In genomic region chr20:47668313-47669156, GRCh38 we compare ENCODE assay signal across 13 cellular contexts.
"Had no signal": no experiment of that assay in that cellular context is flagged by ENCODE, and none has a peak within 500 bp of the region (broad histone marks: within the 10 kb centered on the region; RNA-seq: fewer than 3 reads in every experiment).

No MANE protein-coding gene starts in this region.

- H3K4me1 Mint-ChIP-seq: activated naive CD8-positive, alpha-beta T cell treated with anti-CD3 and anti-CD28 coated beads for 36 hours had no signal

- H3K36me3 Mint-ChIP-seq: activated naive CD8-positive, alpha-beta T cell treated with anti-CD3 and anti-CD28 coated beads for 36 hours; natural killer cell had no signal

- H3K9me3 Mint-ChIP-seq: activated naive CD8-positive, alpha-beta T cell treated with anti-CD3 and anti-CD28 coated beads for 36 hours; natural killer cell; T-helper 2 cell treated with Interferon-gamma antibody and Interleukin-4, amounts not matched to agents 5 μg/mL and 100 μg/mL, for 36 hours had no signal

- H3K27ac Mint-ChIP-seq: activated naive CD8-positive, alpha-beta T cell treated with anti-CD3 and anti-CD28 coated beads for 36 hours; natural killer cell; T-helper 2 cell treated with Interferon-gamma antibody and Interleukin-4, amounts not matched to agents 5 μg/mL and 100 μg/mL, for 36 hours had no signal

- DNase-seq: activated CD4-positive, alpha-beta T cell treated with anti-CD3 and anti-CD28 coated beads, Interleukin-2, amount 50 U/mL, for 4 hours; activated effector memory CD4-positive, alpha-beta T cell treated with Interleukin-2 at 50 U/mL for 16 hours; activated naive CD8-positive, alpha-beta T cell treated with anti-CD3 and anti-CD28 coated beads for 36 hours; activated T-cell treated with anti-CD3 and anti-CD28 coated beads, Interleukin-2, amount 50 U/mL, for 1 hour; anterior cingulate cortex; heart right ventricle; mucosa of descending colon; natural killer cell; ovary; stimulated activated CD4-positive, alpha-beta T cell treated with anti-CD3 and anti-CD28 coated beads, Interleukin-15, amount 100 ng/mL, for 24 hours; stimulated activated CD4-positive, alpha-beta T cell treated with anti-CD3 and anti-CD28 coated beads, Interleukin-4, amount 100 ng/mL, for 24 hours had no signal

- H3K36me3 ChIP-seq: ovary had no signal

- H3K27me3 Mint-ChIP-seq: activated naive CD8-positive, alpha-beta T cell treated with anti-CD3 and anti-CD28 coated beads for 36 hours had no signal

- H3K27ac ChIP-seq: heart right ventricle, ovary, tibial artery had no signal

- H3K4me3 Mint-ChIP-seq: activated naive CD8-positive, alpha-beta T cell treated with anti-CD3 and anti-CD28 coated beads for 36 hours; natural killer cell; T-helper 2 cell treated with Interferon-gamma antibody and Interleukin-4, amounts not matched to agents 5 μg/mL and 100 μg/mL, for 36 hours had no signal

- H3K27me3 ChIP-seq: heart right ventricle, ovary, tibial artery had no signal

- H3K9me3 ChIP-seq: heart right ventricle, mucosa of descending colon, ovary, tibial artery had no signal

- H3K4me3 ChIP-seq: heart right ventricle, mucosa of descending colon, ovary, tibial artery had no signal
